8 cellular contexts compared by ENCODE assay signal in the genomic region with DNA sequence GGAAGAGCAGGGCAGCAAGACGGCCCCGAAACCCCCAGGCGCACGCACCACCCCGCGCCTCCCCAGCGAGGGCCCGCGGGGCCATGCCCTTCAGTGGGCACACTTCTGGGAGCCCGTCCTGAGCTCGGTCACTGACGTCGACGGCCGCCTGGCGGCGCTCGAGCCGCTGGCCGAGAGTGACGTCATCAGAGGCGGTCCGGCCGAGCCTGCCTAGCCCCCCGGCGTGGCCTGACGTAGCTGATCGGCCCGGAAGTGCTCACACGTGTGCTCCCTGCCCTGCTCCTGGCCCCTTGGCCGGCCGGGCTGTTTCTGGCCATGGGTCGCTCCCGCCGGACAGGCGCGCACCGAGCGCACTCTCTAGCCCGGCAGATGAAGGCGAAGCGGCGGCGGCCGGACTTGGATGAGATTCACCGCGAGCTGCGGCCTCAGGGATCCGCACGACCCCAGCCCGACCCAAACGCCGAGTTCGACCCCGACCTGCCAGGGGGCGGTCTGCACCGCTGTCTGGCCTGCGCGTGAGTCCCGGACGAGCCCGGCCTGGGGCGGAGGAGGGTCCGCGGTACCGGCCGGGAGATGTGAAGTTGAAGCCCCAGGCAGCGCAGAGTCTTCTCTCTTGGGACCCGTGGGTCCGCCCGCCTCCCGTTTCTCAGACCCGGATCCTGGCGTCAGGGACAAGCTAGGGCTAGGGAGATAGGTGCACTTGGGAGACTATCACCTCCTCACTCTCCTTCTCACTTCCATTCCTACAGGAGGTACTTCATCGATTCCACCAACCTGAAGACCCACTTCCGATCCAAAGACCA. TPM values are rescaled to one million over a fixed set of nuclear protein-coding genes. Genes with fewer than 3 reads are reported as not detected.
DNase-seq lines count a peak whose midpoint lies in the region; ATAC-seq and TF ChIP-seq lines count a peak whose summit lies in the region.

TSS of gene ZNF593 (plus strand) at position 240 of the 803 bp plus-strand sequence. CDS start at position 316, 76 bp downstream.

- intact Hi-C loops in left lung (cut with DNase I): loop anchor here in 1 of 2 donors (10.0 kb wide), 1 partner anchor 135 kb away; no protein-coding TSS in a partner anchor

- H3K27ac ChIP-seq in BLaER1: peak within 1 kb of the TSS; percentile 92
- H3K27ac ChIP-seq in left lung: peak within 1 kb of the TSS; percentile 20 to 80

- TF ChIP-seq CTCF in left lung (IDR thresholded peaks at IDR 0.05): peak; percentile 89 to 91

- DNase-seq in NCI-H524 treated with DMSO at 0.1 percent for 48 hours (lab: John Stamatoyannopoulos, UW) (peak; percentile 45), dedifferentiated amniotic fluid mesenchymal stem cell (ENCODE audit: extremely low spot score) (peak; percentile 86), left lung (peak; percentile 94 to 98)
- DNase-seq in activated CD4-positive, alpha-beta T cell treated with anti-CD3 and anti-CD28 coated beads, Interleukin-2, amount 50 U/mL, for 1 hour: peak; percentile 76
- peak; percentile 81 for DNase-seq in stimulated activated CD4-positive, alpha-beta T cell treated with anti-CD3 and anti-CD28 coated beads, Interleukin-2, amount 100 ng/mL, for 4 hours (ENCODE audit: low read depth)

- peaks cover 41% of the 10 kb centered on the region for H3K4me1 ChIP-seq in BLaER1
- H3K4me1 ChIP-seq in left lung: peaks cover 5 to 21% of the 10 kb centered on the region in 2 donors

- H3K4me3 ChIP-seq in BLaER1 (peak within 1 kb of the TSS; percentile 93), left lung (peak within 1 kb of the TSS; percentile 71 to 81)

- ATAC-seq in GM19043 (IDR thresholded peaks at IDR 0.05; ENCODE audit: low read depth, unreplicated experiment): peak; percentile 91
- peak; percentile 93 for ATAC-seq in HG03432 (IDR thresholded peaks at IDR 0.05; ENCODE audit: unreplicated experiment)
- ATAC-seq in left lung: peak; percentile 97

- H3K9ac ChIP-seq in BLaER1: peak within 1 kb of the TSS; percentile 92

- no peaks in the 10 kb centered on the region for H3K27me3 ChIP-seq in BLaER1
- peaks cover 0 to 9% of the 10 kb centered on the region in 2 donors for H3K27me3 ChIP-seq in left lung

- no peaks in the 10 kb centered on the region for H4K20me1 ChIP-seq in BLaER1

- peaks cover 14% of the 10 kb centered on the region for H3K36me3 ChIP-seq in BLaER1
- H3K36me3 ChIP-seq in left lung: peaks cover 0 to 4% of the 10 kb centered on the region in 2 donors

- H3K9me3 ChIP-seq in BLaER1 (no peaks in the 10 kb centered on the region), left lung (no peaks in the 10 kb centered on the region)

- H3K4me2 ChIP-seq in BLaER1: peak within 1 kb of the TSS; percentile 90

RNA-seq across cellular contexts. Expression of gene ZNF593, which starts in this region (rescaled TPM):
- 10 to 100 TPM; 23.2 to 32.2 TPM for total RNA-seq in left lung

Comparison
In these comparisons a context has a peak if more than half of its experiments do, and no peak if none do; other contexts are left out.
1. Peak in every context shown above with its lines: DNase-seq, ATAC-seq, H3K4me3 ChIP-seq and H3K27ac ChIP-seq.
2. DNase-seq: peak in every context shown above with its lines; median percentile 96 in left lung; 86 in dedifferentiated amniotic fluid mesenchymal stem cell; 81 in stimulated activated CD4-positive, alpha-beta T cell treated with anti-CD3 and anti-CD28 coated beads, Interleukin-2, amount 100 ng/mL, for 4 hours; 76 in activated CD4-positive, alpha-beta T cell treated with anti-CD3 and anti-CD28 coated beads, Interleukin-2, amount 50 U/mL, for 1 hour; 45 in NCI-H524 treated with DMSO at 0.1 percent for 48 hours.